Comparison of ENCODE assay signal across 30 cellular contexts in the genomic region with DNA sequence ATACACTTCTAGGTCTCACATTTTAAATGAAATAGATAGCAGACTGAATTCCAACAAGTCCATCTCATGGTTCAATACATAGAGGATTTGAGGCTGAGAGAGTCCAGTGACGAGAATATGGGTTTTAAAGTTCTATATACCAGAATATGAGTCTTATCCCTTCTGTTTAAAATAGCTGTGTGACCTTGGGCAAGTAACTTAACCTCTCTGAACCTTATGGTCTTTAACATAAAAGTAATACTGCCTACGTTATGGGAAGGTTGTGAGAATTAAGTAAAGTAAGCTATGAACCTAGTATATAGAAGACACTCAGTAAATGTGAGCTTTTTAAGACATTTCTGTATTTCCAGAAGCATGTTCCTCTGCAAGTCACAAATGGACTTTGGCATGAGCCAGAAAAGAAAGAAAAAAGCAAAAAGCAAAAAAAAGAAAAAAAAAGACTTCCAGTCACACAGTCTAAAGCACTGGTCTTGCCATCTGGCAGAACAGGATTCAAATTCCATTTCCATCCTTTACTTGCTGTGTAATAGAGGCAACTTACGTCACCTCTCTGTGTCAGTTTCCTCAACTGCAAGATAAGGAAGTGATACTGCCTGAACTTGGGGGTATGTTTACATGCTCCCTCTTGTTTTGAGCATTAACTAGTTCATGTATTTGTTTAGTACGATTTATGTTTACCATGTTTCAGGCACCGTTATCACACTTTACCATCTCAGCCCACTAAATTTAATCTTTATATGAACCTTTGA.
DNase-seq lines count a peak whose midpoint lies in the region; ATAC-seq, FAIRE-seq and TF ChIP-seq lines count a peak whose summit lies in the region.
"Had no signal": no experiment of that assay in that cellular context is flagged by ENCODE, and none has a peak within 500 bp of the region (broad histone marks: within the 10 kb centered on the region; RNA-seq: fewer than 3 reads in every experiment).

No MANE protein-coding gene starts in this region.

- POLR2A ChIA-PET in GM12878 (lab: Charles Lee) = no interaction called here

- RAD21 ChIA-PET in GM12878 (lab: Charles Lee; ENCODE audit: unreplicated experiment) = no interaction called here

- H3K4me3 ChIP-seq in GM06990 (replicated peaks; ENCODE audit: low read depth, low read length) (no peak overlapping the region), GM12878 (no peak overlapping the region), prostate gland (no peak overlapping the region), H7 (ENCODE audit: insufficient read depth, low read depth, low read length) (no peak overlapping the region)
- H3K4me3 ChIP-seq: ascending aorta, coronary artery, lung, mucosa of descending colon, right atrium auricular region, tibial artery had no signal

- no peak overlapping the region for H2AFZ ChIP-seq in GM12878 (ENCODE audit: control insufficient read depth, low read depth, low read length)

- in situ Hi-C loops in GM12878 (cut with MboI) = no loop called here

- BruUV-seq in GM12878 (replicated peaks; lab: Mats Ljungman, UMichigan) = no TSS peak

- ATAC-seq in GM21360 (IDR thresholded peaks at IDR 0.05; ENCODE audit: unreplicated experiment) (peak; percentile 73), HG03469 (IDR thresholded peaks at IDR 0.05; ENCODE audit: unreplicated experiment) (peak; percentile 63), GM12878 (peak; percentile 34; the same call in 2 of the 3 replicates)
- ATAC-seq: activated CD4-positive, alpha-beta T cell treated with anti-CD3 and anti-CD28 coated beads for 36 hours; CD8-positive, alpha-beta T cell; esophagus mucosa; foreskin keratinocyte; mucosa of descending colon; natural killer cell treated with Interleukin-12 subunit alpha and Interleukin-12 subunit beta and Interleukin-15 and Interleukin-18, amount 100 ng/mL, for 72 hours; SK-N-SH treated with all-trans-retinoic acid at 6 μM for 48 hours; T-helper 17 cell had no signal

- no peak overlapping the region for H3K27ac ChIP-seq in GM12878 (ENCODE audit: control insufficient read depth, insufficient read depth)
- H3K27ac ChIP-seq in prostate gland = no peak overlapping the region
- H3K27ac ChIP-seq: ascending aorta, coronary artery, foreskin keratinocyte, right atrium auricular region, tibial artery had no signal

- FAIRE-seq in GM12878 (lab: Jason Lieb, UNC) = no peak

- H3K4me1 ChIP-seq in GM12878 (ENCODE audit: control insufficient read depth, insufficient read depth, low read length) (no peaks in the 10 kb centered on the region), prostate gland (replicated peaks) (no peaks in the 10 kb centered on the region)
- H3K4me1 ChIP-seq: ascending aorta, right atrium auricular region, tibial artery had no signal

- SMC1A ChIA-PET in GM12878 (lab: Charles Lee; ENCODE audit: uncharacterized antibody, unreplicated experiment) = interaction anchor here (1.0 to 1.6 kb wide), 2 partner anchors 13 to 79 kb away, joined by 4 read pairs; no protein-coding TSS in a partner anchor

- no peak for TF ChIP-seq EP300 in GM12878 (IDR thresholded peaks at IDR 0.05; ENCODE audit: borderline replicate concordance in 1 of 2, control insufficient read depth in 1 of 2, low read depth in 2 of 2, low read length in 2 of 2)

- no peaks in the 10 kb centered on the region for H3K79me2 ChIP-seq in GM12878 (ENCODE audit: control insufficient read depth, insufficient read depth, low read length)

- TF ChIP-seq RAD21 in GM12878 (IDR thresholded peaks at IDR 0.05; ENCODE audit: insufficient read depth, low read depth, low read length) = no peak

- intact Hi-C loops in GM12878 (cut with micrococcal nuclease; ENCODE audit: unreplicated experiment) = no loop called here
- intact Hi-C loops in prostate gland (cut with DNase I) = no loop called here

- CTCF ChIA-PET in GM12878 (lab: Yijun Ruan, JAX) = interaction anchor here (1.0 kb wide), 1 partner anchor 74 kb away, joined by 3 read pairs; no protein-coding TSS in a partner anchor

- no peak overlapping the region for H3K9ac ChIP-seq in GM12878 (ENCODE audit: control insufficient read depth, insufficient read depth, low read length)

- H3K36me3 ChIP-seq in GM06990 (ENCODE audit: control insufficient read depth, insufficient read depth, low read length) = no peaks in the 10 kb centered on the region
- H3K36me3 ChIP-seq in GM12878 (ENCODE audit: control insufficient read depth in 2 of 2, insufficient read depth in 2 of 2, low read length in 1 of 2) = no peaks in the 10 kb centered on the region
- no peaks in the 10 kb centered on the region for H3K36me3 ChIP-seq in prostate gland
- no peaks in the 10 kb centered on the region for H3K36me3 ChIP-seq in H7 (replicated peaks; ENCODE audit: control insufficient read depth, insufficient read depth, low read length)
- H3K36me3 ChIP-seq: ascending aorta, right atrium auricular region, tibial artery had no signal

- TF ChIP-seq POLR2A in GM12878 (IDR thresholded peaks at IDR 0.05; ENCODE audit: low read depth, low read length) = no peak
- TF ChIP-seq POLR2A in prostate gland (IDR thresholded peaks at IDR 0.05) = no peak

- DNase-seq in GM06990 (ENCODE audit: extremely low read depth, insufficient read length) (peak; percentile 55), GM12878 (ENCODE audit: low read depth, low spot score) (no peak), prostate gland (ENCODE audit: low spot score) (no peak), NCI-H510A treated with DMSO at 0.1 percent for 48 hours (lab: John Stamatoyannopoulos, UW) (no peak), H7 (no peak), epidermal melanocyte (ENCODE audit: insufficient read length, low spot score) (no peak)
- DNase-seq: activated CD4-positive, alpha-beta T cell treated with anti-CD3 and anti-CD28 coated beads for 36 hours; activated gamma-delta T cell; activated naive CD8-positive, alpha-beta T cell treated with anti-CD3 and anti-CD28 coated beads, Interleukin-2, amount 10 ng/mL, durations not matched to agents 7 days and 5 days; activated T-cell treated with anti-CD3 and anti-CD28 coated beads, Interleukin-2, amount 50 U/mL, for 1 hour; CD8-positive, alpha-beta T cell; DMS 273 treated with DMSO at 0.1 percent for 48 hours; effector memory CD4-positive, alpha-beta T cell; foreskin keratinocyte; IMR-90; mucosa of descending colon; NCI-H1105 treated with DMSO at 0.1 percent for 48 hours; NCI-H2029; NCI-H2227 treated with DMSO at 0.1 percent for 48 hours; T-helper 17 cell; tibial artery had no signal

- no peaks in the 10 kb centered on the region for H4K20me1 ChIP-seq in GM12878 (ENCODE audit: control insufficient read depth, insufficient read depth)

- TF ChIP-seq CTCF in GM06990 (IDR thresholded peaks at IDR 0.05; ENCODE audit: insufficient read depth, low read length, poor library complexity, severe bottlenecking) (no peak), GM12878 (IDR thresholded peaks at IDR 0.05 in 2 of 3, conservative IDR thresholded peaks at IDR 0.05 in 1 of 3; ENCODE audit: control insufficient read depth in 2 of 3, extremely low read depth in 1 of 3, insufficient read depth in 1 of 3, low read depth in 3 of 3, low read length in 3 of 3) (no peak), prostate gland (IDR thresholded peaks at IDR 0.05) (no peak)

- H3K9me3 ChIP-seq in GM12878 (replicated peaks; ENCODE audit: control insufficient read depth, insufficient read depth, low read length) (no peaks in the 10 kb centered on the region; the same call in 2 of the 3 replicates), prostate gland (no peaks in the 10 kb centered on the region)
- H3K9me3 ChIP-seq: ascending aorta, mucosa of descending colon, right atrium auricular region, tibial artery had no signal

- 7% methylated on average over 5 of the region's 5 CpGs for WGBS in GM12878 (ENCODE audit: insufficient coverage, insufficient replicate concordance, low lambda C conversion rate, missing lambda C conversion rate)
- WGBS in prostate gland = 62% methylated on average over 5 of the region's 5 CpGs

- no peak overlapping the region for H3K4me2 ChIP-seq in GM12878 (ENCODE audit: control insufficient read depth, insufficient read depth)

- no peaks in the 10 kb centered on the region; the same call in 1 of the 2 replicates for H3K27me3 ChIP-seq in GM06990 (replicated peaks; ENCODE audit: control insufficient read depth, insufficient read depth, low read length)
- no peaks in the 10 kb centered on the region for H3K27me3 ChIP-seq in GM12878 (replicated peaks in 1 of 2; ENCODE audit: control insufficient read depth in 2 of 2, insufficient read depth in 2 of 2, low read length in 1 of 2)
- H3K27me3 ChIP-seq in prostate gland (replicated peaks; ENCODE audit: insufficient read depth) = no peaks in the 10 kb centered on the region
- no peaks in the 10 kb centered on the region for H3K27me3 ChIP-seq in H7 (ENCODE audit: control insufficient read depth, insufficient read depth, low read length)
- H3K27me3 ChIP-seq: ascending aorta, foreskin keratinocyte, right atrium auricular region, tibial artery had no signal

TF ChIP-seq in GM12878, 131 proteins besides CTCF, POLR2A, EP300 and RAD21 (continues in another document):
- TF ChIP-seq, protein P1, sequence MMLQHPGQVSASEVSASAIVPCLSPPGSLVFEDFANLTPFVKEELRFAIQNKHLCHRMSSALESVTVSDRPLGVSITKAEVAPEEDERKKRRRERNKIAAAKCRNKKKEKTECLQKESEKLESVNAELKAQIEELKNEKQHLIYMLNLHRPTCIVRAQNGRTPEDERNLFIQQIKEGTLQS (IDR thresholded peaks at IDR 0.05; ENCODE audit: borderline replicate concordance, extremely low read depth, low read depth, low read length) = no peak
- TF ChIP-seq, protein P2, sequence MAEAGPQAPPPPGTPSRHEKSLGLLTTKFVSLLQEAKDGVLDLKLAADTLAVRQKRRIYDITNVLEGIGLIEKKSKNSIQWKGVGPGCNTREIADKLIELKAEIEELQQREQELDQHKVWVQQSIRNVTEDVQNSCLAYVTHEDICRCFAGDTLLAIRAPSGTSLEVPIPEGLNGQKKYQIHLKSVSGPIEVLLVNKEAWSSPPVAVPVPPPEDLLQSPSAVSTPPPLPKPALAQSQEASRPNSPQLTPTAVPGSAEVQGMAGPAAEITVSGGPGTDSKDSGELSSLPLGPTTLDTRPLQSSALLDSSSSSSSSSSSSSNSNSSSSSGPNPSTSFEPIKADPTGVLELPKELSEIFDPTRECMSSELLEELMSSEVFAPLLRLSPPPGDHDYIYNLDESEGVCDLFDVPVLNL (IDR thresholded peaks at IDR 0.05; ENCODE audit: low read depth, low read length) = no peak
- TF ChIP-seq JUNB (IDR thresholded peaks at IDR 0.05) = peak; percentile 49; the same call in 1 of the 2 replicates
- 0 out of 2 replicates have a peak, but pooled peaks have one; percentile 27 for TF ChIP-seq CREB1 (IDR thresholded peaks at IDR 0.05; ENCODE audit: low read depth)
- TF ChIP-seq, protein P3, sequence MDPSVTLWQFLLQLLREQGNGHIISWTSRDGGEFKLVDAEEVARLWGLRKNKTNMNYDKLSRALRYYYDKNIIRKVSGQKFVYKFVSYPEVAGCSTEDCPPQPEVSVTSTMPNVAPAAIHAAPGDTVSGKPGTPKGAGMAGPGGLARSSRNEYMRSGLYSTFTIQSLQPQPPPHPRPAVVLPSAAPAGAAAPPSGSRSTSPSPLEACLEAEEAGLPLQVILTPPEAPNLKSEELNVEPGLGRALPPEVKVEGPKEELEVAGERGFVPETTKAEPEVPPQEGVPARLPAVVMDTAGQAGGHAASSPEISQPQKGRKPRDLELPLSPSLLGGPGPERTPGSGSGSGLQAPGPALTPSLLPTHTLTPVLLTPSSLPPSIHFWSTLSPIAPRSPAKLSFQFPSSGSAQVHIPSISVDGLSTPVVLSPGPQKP (IDR thresholded peaks at IDR 0.05; ENCODE audit: low read depth, low read length) = no peak
